15 cellular contexts compared by ENCODE assay signal in the genomic region with DNA sequence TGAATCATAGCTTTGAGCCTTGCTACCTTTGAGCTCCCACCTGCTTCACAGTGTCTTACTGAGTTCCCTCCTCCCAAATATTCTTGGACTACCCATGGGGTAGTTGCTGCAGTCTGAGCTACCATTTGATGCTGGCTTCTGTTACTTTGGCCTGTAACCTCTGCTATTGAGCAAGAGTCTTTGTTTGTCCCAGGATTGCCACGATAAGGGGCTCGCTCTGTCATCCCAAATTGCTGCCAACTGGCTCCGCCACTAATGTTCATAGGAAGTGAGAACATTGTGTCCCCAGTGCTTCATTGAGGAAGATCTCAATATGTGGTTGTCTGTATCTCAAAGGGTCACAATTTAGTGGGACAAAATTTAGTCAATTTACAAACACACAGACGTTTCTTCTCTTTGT.
DNase-seq lines count a peak whose midpoint lies in the region; ATAC-seq and TF ChIP-seq lines count a peak whose summit lies in the region.
"Had no signal": no experiment of that assay in that cellular context is flagged by ENCODE, and none has a peak within 500 bp of the region (broad histone marks: within the 10 kb centered on the region; RNA-seq: fewer than 3 reads in every experiment).

No MANE protein-coding gene starts in this region.

- H3K27ac ChIP-seq in tibial nerve = peak overlapping the region in 1 of 4 donors; percentile 54

- 54 to 62% methylated on average over 4 of the region's 4 CpGs for WGBS in tibial nerve, 2 donors

- H3K4me3 ChIP-seq in fibroblast of pulmonary artery (replicated peaks; ENCODE audit: low read depth, low read length) (no peak overlapping the region), tibial nerve (no peak overlapping the region)

- DNase-seq in fibroblast of pulmonary artery (ENCODE audit: low read depth) (peak; percentile 17), left ventricle myocardium superior (peak; percentile 86), posterior vena cava (ENCODE audit: low spot score) (peak; percentile 89), tibial nerve (ENCODE audit: low spot score in 2 of 2) (peak; percentile 44 to 76), foreskin melanocyte (no peak), T1000 (lab: John Stamatoyannopoulos, UW) (no peak), SHP77 treated with DMSO at 0.1 percent for 48 hours (lab: John Stamatoyannopoulos, UW) (no peak)
- DNase-seq: AML-193, DMS 273 treated with DMSO at 0.1 percent for 48 hours, GF-D8, GOT3, KG1, NCI-H2081 treated with DMSO at 0.1 percent for 48 hours, NCI-H510A treated with DMSO at 0.1 percent for 48 hours had no signal

- no peaks in the 10 kb centered on the region for H3K4me1 ChIP-seq in tibial nerve

- H3K36me3 ChIP-seq in tibial nerve = no peaks in the 10 kb centered on the region

- ATAC-seq in left ventricle myocardium superior (peak; percentile 92), HG02981 (IDR thresholded peaks at IDR 0.05; ENCODE audit: unreplicated experiment) (no peak)

- TF ChIP-seq CTCF in fibroblast of pulmonary artery (IDR thresholded peaks at IDR 0.05; ENCODE audit: low read length, missing control alignments) = no peak
- no peak for TF ChIP-seq CTCF in tibial nerve (IDR thresholded peaks at IDR 0.05)

- H3K9me3 ChIP-seq in tibial nerve = no peaks in the 10 kb centered on the region

- intact Hi-C loops in left ventricle myocardium superior (cut with micrococcal nuclease) (no loop called here), posterior vena cava (cut with DNase I) (no loop called here)

- H3K27me3 ChIP-seq in tibial nerve = no peaks in the 10 kb centered on the region

- peak in 1 of 2 donors; percentile 73 for TF ChIP-seq EP300 in tibial nerve (IDR thresholded peaks at IDR 0.05)

- TF ChIP-seq POLR2A in tibial nerve (IDR thresholded peaks at IDR 0.05) = no peak

Comparison
In these comparisons a context has a peak if more than half of its experiments do, and no peak if none do; other contexts are left out.
1. DNase-seq: peak in fibroblast of pulmonary artery (single experiment), left ventricle myocardium superior (single experiment), posterior vena cava (single experiment) and tibial nerve (2 of 2); none in foreskin melanocyte (single experiment), T1000 (single experiment) and SHP77 treated with DMSO at 0.1 percent for 48 hours (single experiment).